In genomic region chr9:72400866-72401265, GRCh38 we compare ENCODE assay signal across 6 cellular contexts.
"Had no signal": no experiment of that assay in that cellular context is flagged by ENCODE, and none has a peak within 500 bp of the region (broad histone marks: within the 10 kb centered on the region; RNA-seq: fewer than 3 reads in every experiment).

No MANE protein-coding gene starts in this region.

- H3K4me3 ChIP-seq: GM23338, K562 had no signal

- DNase-seq: H9, HCEC 1CT, IMR-90, KG1 had no signal

- H3K27ac Mint-ChIP-seq: GM23338, H9 had no signal

- H3K9me3 Mint-ChIP-seq: GM23338, H9 had no signal

- H3K4me3 Mint-ChIP-seq: GM23338, H9 had no signal
